ENCODE assay signal across 25 cellular contexts in genomic region chr6:62445521-62445920, GRCh38.
"Had no signal": no experiment of that assay in that cellular context is flagged by ENCODE, and none has a peak within 500 bp of the region (broad histone marks: within the 10 kb centered on the region; RNA-seq: fewer than 3 reads in every experiment).

No MANE protein-coding gene starts in this region.

- H3K9ac ChIP-seq: SK-N-SH had no signal

- H3K27ac Mint-ChIP-seq: activated CD4-positive, alpha-beta memory T cell treated with anti-CD3 and anti-CD28 coated beads, Interleukin-2, amount 10 ng/mL, durations not matched to agents 7 days and 5 days; activated CD4-positive, alpha-beta T cell treated with anti-CD3 and anti-CD28 coated beads for 36 hours; activated naive CD4-positive, alpha-beta T cell treated with anti-CD3 and anti-CD28 coated beads for 36 hours; activated naive CD8-positive, alpha-beta T cell; activated T-helper 17 cell treated with anti-CD3 and anti-CD28 coated beads, Interleukin-2, amount 50 U/mL, for 72 hours had no signal

- H3K36me3 Mint-ChIP-seq: activated naive CD8-positive, alpha-beta T cell had no signal

- H3K4me3 Mint-ChIP-seq: activated CD4-positive, alpha-beta memory T cell treated with anti-CD3 and anti-CD28 coated beads, Interleukin-2, amount 10 ng/mL, durations not matched to agents 7 days and 5 days; activated CD4-positive, alpha-beta T cell treated with anti-CD3 and anti-CD28 coated beads for 36 hours; activated naive CD4-positive, alpha-beta T cell treated with anti-CD3 and anti-CD28 coated beads for 36 hours; activated naive CD8-positive, alpha-beta T cell; activated T-helper 17 cell treated with anti-CD3 and anti-CD28 coated beads, Interleukin-2, amount 50 U/mL, for 72 hours had no signal

- ATAC-seq: activated CD4-positive, alpha-beta T cell treated with anti-CD3 and anti-CD28 coated beads for 36 hours; activated T-helper 17 cell treated with anti-CD3 and anti-CD28 coated beads, Interleukin-2, amount 50 U/mL, for 72 hours had no signal

- H3K27me3 Mint-ChIP-seq: activated CD4-positive, alpha-beta memory T cell treated with anti-CD3 and anti-CD28 coated beads, Interleukin-2, amount 10 ng/mL, durations not matched to agents 7 days and 5 days; activated CD4-positive, alpha-beta T cell treated with anti-CD3 and anti-CD28 coated beads for 36 hours; activated naive CD8-positive, alpha-beta T cell; activated T-helper 17 cell treated with anti-CD3 and anti-CD28 coated beads, Interleukin-2, amount 50 U/mL, for 72 hours had no signal

- DNase-seq: activated CD4-positive, alpha-beta memory T cell treated with anti-CD3 and anti-CD28 coated beads, Interleukin-2, amount 10 ng/mL, durations not matched to agents 7 days and 5 days; activated CD4-positive, alpha-beta T cell treated with anti-CD3 and anti-CD28 coated beads for 36 hours; activated CD4-positive, alpha-beta T cell treated with anti-CD3 and anti-CD28 coated beads, Interleukin-2, amount 50 U/mL, for 1 hour; activated gamma-delta T cell; activated naive CD4-positive, alpha-beta T cell treated with anti-CD3 and anti-CD28 coated beads for 36 hours; activated T-cell treated with anti-CD3 and anti-CD28 coated beads for 4 hours; activated T-cell treated with anti-CD3 and anti-CD28 coated beads, Interleukin-2, amount 50 U/mL, for 48 hours; amygdala; caudate nucleus; Karpas-422; MM.1S; NCI-H1105; NCI-H1436; NCI-H1694 treated with DMSO at 0.1 percent for 48 hours; NCI-H2029 treated with DMSO at 0.1 percent for 48 hours; NCI-H345; NCI-H510A; NCI-H526 treated with DMSO at 0.1 percent for 48 hours; NCI-H82; SJCRH30; SK-N-SH; T-helper 1 cell had no signal

- H3K27ac ChIP-seq: SJCRH30, VCaP had no signal

- H3K4me1 Mint-ChIP-seq: activated CD4-positive, alpha-beta memory T cell treated with anti-CD3 and anti-CD28 coated beads, Interleukin-2, amount 10 ng/mL, durations not matched to agents 7 days and 5 days; activated CD4-positive, alpha-beta T cell treated with anti-CD3 and anti-CD28 coated beads for 36 hours; activated T-helper 17 cell treated with anti-CD3 and anti-CD28 coated beads, Interleukin-2, amount 50 U/mL, for 72 hours had no signal

- H3K4me3 ChIP-seq: SJCRH30 had no signal

- H3K36me3 ChIP-seq: SJCRH30 had no signal

- H3K27me3 ChIP-seq: SJCRH30 had no signal

- H3K4me1 ChIP-seq: SJCRH30 had no signal

- H3K9me3 ChIP-seq: SJCRH30, SK-N-SH had no signal

- H3K4me2 ChIP-seq: SK-N-SH had no signal
